In genomic region chr14:84533181-84533580, GRCh38 we compare ENCODE assay signal across 19 cellular contexts.
DNase-seq lines count a peak whose midpoint lies in the region; TF ChIP-seq lines count a peak whose summit lies in the region.
"Had no signal": no experiment of that assay in that cellular context is flagged by ENCODE, and none has a peak within 500 bp of the region (broad histone marks: within the 10 kb centered on the region; RNA-seq: fewer than 3 reads in every experiment).

No MANE protein-coding gene starts in this region.

- no peak overlapping the region for H3K4me3 ChIP-seq in hepatocyte
- no peak overlapping the region for H3K4me3 ChIP-seq in neural progenitor cell
- H3K4me3 ChIP-seq: BLaER1 had no signal

- TF ChIP-seq CTCF in hepatocyte (IDR thresholded peaks at IDR 0.05; ENCODE audit: poor library complexity) (no peak), neural progenitor cell (IDR thresholded peaks at IDR 0.05) (no peak)

- H3F3A ChIP-seq in neural progenitor cell (ENCODE audit: low read depth) = no peaks in the 10 kb centered on the region

- H3K4me3 Mint-ChIP-seq in neural progenitor cell = no peak overlapping the region
- H3K4me3 Mint-ChIP-seq: CD14-positive monocyte; CD4-positive, alpha-beta memory T cell; CD4-positive, CD25-positive, alpha-beta regulatory T cell; CD8-positive, alpha-beta memory T cell had no signal

- H3K36me3 Mint-ChIP-seq in neural progenitor cell = no peaks in the 10 kb centered on the region
- H3K36me3 Mint-ChIP-seq: CD14-positive monocyte; CD4-positive, alpha-beta memory T cell; CD4-positive, CD25-positive, alpha-beta regulatory T cell; CD8-positive, alpha-beta memory T cell had no signal

- no peaks in the 10 kb centered on the region for H3K9me3 Mint-ChIP-seq in neural progenitor cell

- no peaks in the 10 kb centered on the region for H3K9me3 ChIP-seq in hepatocyte (ENCODE audit: low read depth)
- H3K9me3 ChIP-seq in neural progenitor cell (ENCODE audit: low read depth) = no peaks in the 10 kb centered on the region
- H3K9me3 ChIP-seq: BE2C, BLaER1 had no signal

- H3K27ac Mint-ChIP-seq in neural progenitor cell = no peak overlapping the region
- H3K27ac Mint-ChIP-seq: CD14-positive monocyte; CD4-positive, alpha-beta memory T cell; CD4-positive, CD25-positive, alpha-beta regulatory T cell; CD8-positive, alpha-beta memory T cell had no signal

- H3K36me3 ChIP-seq in hepatocyte (replicated peaks; ENCODE audit: insufficient read depth, low read depth) = no peaks in the 10 kb centered on the region
- no peaks in the 10 kb centered on the region for H3K36me3 ChIP-seq in neural progenitor cell
- H3K36me3 ChIP-seq: BE2C, BLaER1 had no signal

- DNase-seq in SK-N-DZ (ENCODE audit: low spot score) (peak; percentile 93), hepatocyte (ENCODE audit: low spot score) (no peak), neural progenitor cell (ENCODE audit: low spot score) (no peak), NCI-H2196 treated with DMSO at 0.1 percent for 48 hours (lab: John Stamatoyannopoulos, UW; ENCODE audit: unreplicated experiment) (no peak), kidney glomerular epithelial cell (lab: John Stamatoyannopoulos, UW) (no peak), DMS 273 (lab: John Stamatoyannopoulos, UW; ENCODE audit: unreplicated experiment) (no peak), NCI-H526 treated with DMSO at 0.1 percent for 48 hours (lab: John Stamatoyannopoulos, UW) (no peak)
- DNase-seq: 8988T; ACHN; BE2C; C1 segment of cervical spinal cord; CD4-positive, alpha-beta memory T cell; CD4-positive, CD25-positive, alpha-beta regulatory T cell; CD8-positive, alpha-beta memory T cell; COR-L47; DMS79 treated with DMSO at 0.1 percent for 48 hours; GF-D8 had no signal

- H3K27me3 Mint-ChIP-seq in neural progenitor cell (ENCODE audit: insufficient read depth, low read depth) = no peaks in the 10 kb centered on the region
- H3K27me3 Mint-ChIP-seq: CD4-positive, alpha-beta memory T cell; CD4-positive, CD25-positive, alpha-beta regulatory T cell; CD8-positive, alpha-beta memory T cell had no signal

- H3K79me2 ChIP-seq in hepatocyte (no peaks in the 10 kb centered on the region), neural progenitor cell (ENCODE audit: low read depth) (no peaks in the 10 kb centered on the region)

- H2AFZ ChIP-seq in hepatocyte = no peak overlapping the region
- H2AFZ ChIP-seq in neural progenitor cell (replicated peaks) = peak overlapping the region; percentile 15

- H3K4me1 Mint-ChIP-seq in neural progenitor cell = peaks cover 14% of the 10 kb centered on the region
- H3K4me1 Mint-ChIP-seq: CD14-positive monocyte; CD4-positive, alpha-beta memory T cell; CD4-positive, CD25-positive, alpha-beta regulatory T cell; CD8-positive, alpha-beta memory T cell had no signal

- no peaks in the 10 kb centered on the region for H3K27me3 ChIP-seq in hepatocyte
- H3K27me3 ChIP-seq in neural progenitor cell = no peaks in the 10 kb centered on the region
- H3K27me3 ChIP-seq: BE2C, BLaER1 had no signal

- H3K4me1 ChIP-seq in hepatocyte (ENCODE audit: insufficient read depth) (peaks cover 10% of the 10 kb centered on the region), neural progenitor cell (no peaks in the 10 kb centered on the region)
- H3K4me1 ChIP-seq: BE2C, BLaER1 had no signal

- H4K20me1 ChIP-seq in hepatocyte (ENCODE audit: insufficient read depth, poor library complexity, severe bottlenecking) = no peaks in the 10 kb centered on the region
- H4K20me1 ChIP-seq in neural progenitor cell (ENCODE audit: low read depth) = no peaks in the 10 kb centered on the region
- H4K20me1 ChIP-seq: BLaER1 had no signal

- 50% methylated on average over 3 of the region's 3 CpGs for WGBS in hepatocyte (ENCODE audit: low lambda C conversion rate, missing lambda C conversion rate)

- H3K4me2 ChIP-seq in hepatocyte (peak overlapping the region; percentile 28), neural progenitor cell (no peak overlapping the region)
- H3K4me2 ChIP-seq: BLaER1 had no signal

- no peak overlapping the region for H3K9ac ChIP-seq in neural progenitor cell
- H3K9ac ChIP-seq: BLaER1 had no signal

- H3K9me2 ChIP-seq in hepatocyte (replicated peaks; ENCODE audit: insufficient read depth) = no peaks in the 10 kb centered on the region

- H3K27ac ChIP-seq in hepatocyte (no peak overlapping the region), neural progenitor cell (no peak overlapping the region)
- H3K27ac ChIP-seq: BLaER1 had no signal
